In the genomic region with DNA sequence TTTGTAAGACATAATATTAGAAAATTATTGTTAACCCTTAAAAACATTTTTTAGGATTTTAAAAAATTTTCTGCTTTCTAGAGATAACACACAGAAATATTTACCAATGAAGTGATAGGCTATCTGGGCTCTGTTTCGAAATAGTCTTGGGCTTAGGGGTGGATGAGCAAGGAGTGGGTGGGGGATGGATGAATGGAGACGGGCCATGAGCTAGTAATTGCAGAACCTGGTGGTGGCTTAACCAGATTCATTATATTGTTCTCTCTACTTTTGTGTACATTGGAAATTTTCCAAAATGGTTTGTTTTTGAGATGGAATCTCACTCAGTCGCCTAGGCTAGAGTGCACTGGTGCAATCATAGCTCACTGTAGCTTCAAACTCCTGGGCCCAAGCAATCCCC, we compare ENCODE assay signal across 2 cellular contexts.
TF ChIP-seq lines count a peak whose summit lies in the region.

No MANE protein-coding gene starts in this region.

TF ChIP-seq in IMR-90, 13 proteins besides CTCF, POLR2A, EP300 and RAD21:
- no peak for TF ChIP-seq RCOR1 (IDR thresholded peaks at IDR 0.05; ENCODE audit: insufficient replicate concordance, low read length)
- peak; percentile 40; the same call in 1 of the 2 replicates for TF ChIP-seq CEBPB (IDR thresholded peaks at IDR 0.05; ENCODE audit: low read depth, low read length)

TF ChIP-seq in WTC11, 78 proteins besides CTCF, POLR2A, EP300 and RAD21:
- TF ChIP-seq MLX (CRISPR knock-in tag; IDR thresholded peaks at IDR 0.05): no peak
- no peak for TF ChIP-seq ERG (CRISPR knock-in tag; IDR thresholded peaks at IDR 0.05)
- TF ChIP-seq, protein P1, sequence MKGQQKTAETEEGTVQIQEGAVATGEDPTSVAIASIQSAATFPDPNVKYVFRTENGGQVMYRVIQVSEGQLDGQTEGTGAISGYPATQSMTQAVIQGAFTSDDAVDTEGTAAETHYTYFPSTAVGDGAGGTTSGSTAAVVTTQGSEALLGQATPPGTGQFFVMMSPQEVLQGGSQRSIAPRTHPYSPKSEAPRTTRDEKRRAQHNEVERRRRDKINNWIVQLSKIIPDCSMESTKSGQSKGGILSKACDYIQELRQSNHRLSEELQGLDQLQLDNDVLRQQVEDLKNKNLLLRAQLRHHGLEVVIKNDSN (CRISPR knock-in tag; IDR thresholded peaks at IDR 0.05): no peak
- no peak for TF ChIP-seq ZNF232 (CRISPR knock-in tag; IDR thresholded peaks at IDR 0.05)
- no peak for TF ChIP-seq ZNF532 (CRISPR knock-in tag; IDR thresholded peaks at IDR 0.05; ENCODE audit: borderline replicate concordance)
- TF ChIP-seq EMX1 (CRISPR knock-in tag; IDR thresholded peaks at IDR 0.05): no peak
- no peak for TF ChIP-seq NR1H2 (CRISPR knock-in tag; IDR thresholded peaks at IDR 0.05)
- TF ChIP-seq ZNF396 (CRISPR knock-in tag; IDR thresholded peaks at IDR 0.05; ENCODE audit: borderline replicate concordance): no peak
- no peak for TF ChIP-seq SMAD3 (CRISPR knock-in tag; IDR thresholded peaks at IDR 0.05; ENCODE audit: borderline replicate concordance)
- TF ChIP-seq E2F4 (CRISPR knock-in tag; IDR thresholded peaks at IDR 0.05; ENCODE audit: borderline replicate concordance, low read depth): no peak
- TF ChIP-seq, protein P2, sequence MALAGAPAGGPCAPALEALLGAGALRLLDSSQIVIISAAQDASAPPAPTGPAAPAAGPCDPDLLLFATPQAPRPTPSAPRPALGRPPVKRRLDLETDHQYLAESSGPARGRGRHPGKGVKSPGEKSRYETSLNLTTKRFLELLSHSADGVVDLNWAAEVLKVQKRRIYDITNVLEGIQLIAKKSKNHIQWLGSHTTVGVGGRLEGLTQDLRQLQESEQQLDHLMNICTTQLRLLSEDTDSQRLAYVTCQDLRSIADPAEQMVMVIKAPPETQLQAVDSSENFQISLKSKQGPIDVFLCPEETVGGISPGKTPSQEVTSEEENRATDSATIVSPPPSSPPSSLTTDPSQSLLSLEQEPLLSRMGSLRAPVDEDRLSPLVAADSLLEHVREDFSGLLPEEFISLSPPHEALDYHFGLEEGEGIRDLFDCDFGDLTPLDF (CRISPR knock-in tag; IDR thresholded peaks at IDR 0.05): no peak
- no peak for TF ChIP-seq FOXJ3 (CRISPR knock-in tag; IDR thresholded peaks at IDR 0.05; ENCODE audit: borderline replicate concordance)
- no peak for TF ChIP-seq CREM (CRISPR knock-in tag; IDR thresholded peaks at IDR 0.05)
- TF ChIP-seq ATF2 (CRISPR knock-in tag; IDR thresholded peaks at IDR 0.05; ENCODE audit: borderline replicate concordance, low read depth): no peak
- no peak for TF ChIP-seq SMAD4 (CRISPR knock-in tag; IDR thresholded peaks at IDR 0.05)
- TF ChIP-seq MXD4 (CRISPR knock-in tag; IDR thresholded peaks at IDR 0.05; ENCODE audit: borderline replicate concordance): no peak
- TF ChIP-seq, protein P3, sequence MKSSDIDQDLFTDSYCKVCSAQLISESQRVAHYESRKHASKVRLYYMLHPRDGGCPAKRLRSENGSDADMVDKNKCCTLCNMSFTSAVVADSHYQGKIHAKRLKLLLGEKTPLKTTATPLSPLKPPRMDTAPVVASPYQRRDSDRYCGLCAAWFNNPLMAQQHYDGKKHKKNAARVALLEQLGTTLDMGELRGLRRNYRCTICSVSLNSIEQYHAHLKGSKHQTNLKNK (CRISPR knock-in tag; IDR thresholded peaks at IDR 0.05): no peak
- TF ChIP-seq GABPB1 (CRISPR knock-in tag; IDR thresholded peaks at IDR 0.05): no peak
- no peak for TF ChIP-seq SOX15 (CRISPR knock-in tag; IDR thresholded peaks at IDR 0.05)
TF ChIP-seq in WTC11: peak in this region for 0.
